ENCODE assay signal across 24 cellular contexts in the genomic region with DNA sequence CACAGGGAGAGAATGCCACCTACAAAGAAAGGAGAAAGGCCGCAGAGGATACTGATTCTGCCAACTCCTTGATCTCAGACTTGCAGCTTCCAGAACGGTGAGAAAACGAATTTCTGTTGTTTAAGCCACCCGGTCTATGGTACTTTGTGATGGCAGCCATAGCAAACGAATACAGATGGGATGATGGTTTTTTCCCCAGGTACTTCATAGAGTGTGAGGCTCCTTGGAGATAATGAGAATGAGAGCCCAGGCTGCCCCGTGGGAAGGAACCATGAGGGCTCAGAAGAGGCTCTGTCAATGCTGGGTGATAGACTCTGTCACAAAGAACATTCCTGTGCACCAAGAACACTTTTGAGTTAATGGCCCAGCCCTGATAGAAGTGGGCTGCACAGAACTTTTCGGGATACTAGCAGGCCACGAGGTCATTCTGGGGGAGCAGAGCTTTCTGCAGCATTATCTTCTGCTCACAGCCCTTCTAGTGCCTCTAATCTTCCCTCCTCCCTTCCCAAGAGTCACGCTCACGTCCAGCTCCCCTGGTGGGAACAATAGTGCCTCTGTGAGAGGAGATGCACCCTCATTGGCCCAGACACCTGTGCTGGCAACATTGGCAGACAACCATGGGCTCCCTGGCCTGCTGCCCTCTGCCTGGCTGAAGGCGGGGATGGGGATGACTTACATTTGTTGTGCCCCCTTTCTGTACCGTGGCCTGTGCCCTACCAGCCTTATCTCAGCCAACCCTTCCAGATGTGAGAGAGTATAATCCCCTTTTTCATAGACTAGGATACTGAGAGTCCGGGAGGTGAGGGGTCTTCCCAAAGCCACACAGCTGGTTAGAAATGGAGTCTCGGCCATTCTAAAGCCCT. TPM values are rescaled to one million over a fixed set of nuclear protein-coding genes. Genes with fewer than 3 reads are reported as not detected.
DNase-seq lines count a peak whose midpoint lies in the region; ATAC-seq and TF ChIP-seq lines count a peak whose summit lies in the region.
"Had no signal": no experiment of that assay in that cellular context is flagged by ENCODE, and none has a peak within 500 bp of the region (broad histone marks: within the 10 kb centered on the region; RNA-seq: fewer than 3 reads in every experiment).

No MANE protein-coding gene starts in this region.

- no peak overlapping the region for H3K9ac ChIP-seq in mammary epithelial cell (ENCODE audit: insufficient read depth, low read length)

- H3K27me3 Mint-ChIP-seq in MCF 10A (ENCODE audit: insufficient read depth, unreplicated experiment) (no peaks in the 10 kb centered on the region), T-helper 17 cell (peaks cover 29% of the 10 kb centered on the region), neural crest cell (ENCODE audit: low read depth) (no peaks in the 10 kb centered on the region)

- DNase-seq in mammary epithelial cell (peak; percentile 12), MCF 10A (ENCODE audit: unreplicated experiment) (no peak), T-helper 17 cell (no peak), neural crest cell (ENCODE audit: low read depth, low spot score) (no peak), NCI-H2081 treated with DMSO at 0.1 percent for 48 hours (lab: John Stamatoyannopoulos, UW) (no peak), WERI-Rb-1 (no peak), DMS153 (lab: John Stamatoyannopoulos, UW) (no peak)
- DNase-seq: BE2C; Caco-2; CD4-positive, CD25-positive, alpha-beta regulatory T cell; IMR-90; Kasumi-1; MM.1S; NCI-H1092; NCI-H1436 treated with DMSO at 0.1 percent for 48 hours; NCI-H2029 treated with DMSO at 0.1 percent for 48 hours; NCI-H2171 treated with DMSO at 0.1 percent for 48 hours; NCI-H446; NCI-H526 treated with DMSO at 0.1 percent for 48 hours; NK-92 treated with Interleukin-12 subunit alpha and Interleukin-12 subunit beta, amount 100 ng/mL, for 24 hours; Right ventricle myocardium superior had no signal

- no peaks in the 10 kb centered on the region for H3K9me3 Mint-ChIP-seq in MCF 10A (ENCODE audit: unreplicated experiment)
- no peaks in the 10 kb centered on the region for H3K9me3 Mint-ChIP-seq in neural crest cell
- H3K9me3 Mint-ChIP-seq: CD4-positive, CD25-positive, alpha-beta regulatory T cell had no signal

- H3K27ac ChIP-seq in mammary epithelial cell (ENCODE audit: insufficient read depth, low read depth, low read length), result no peak overlapping the region
- H3K27ac ChIP-seq in WERI-Rb-1, result no peak overlapping the region
- H3K27ac ChIP-seq: SK-N-MC had no signal

- TF ChIP-seq CTCF in mammary epithelial cell (conservative IDR thresholded peaks at IDR 0.05 in 1 of 2, IDR thresholded peaks at IDR 0.05 in 1 of 2; ENCODE audit: extremely low read depth in 1 of 2, insufficient read depth in 1 of 2, low read depth in 1 of 2, low read length in 2 of 2) (no peak), MCF 10A (IDR thresholded peaks at IDR 0.05; ENCODE audit: unreplicated experiment) (no peak), neural crest cell (conservative IDR thresholded peaks at IDR 0.05) (no peak), WERI-Rb-1 (IDR thresholded peaks at IDR 0.05; ENCODE audit: low read depth, low read length) (no peak)

- H3K4me3 Mint-ChIP-seq in MCF 10A (ENCODE audit: unreplicated experiment) (no peak overlapping the region), T-helper 17 cell (no peak overlapping the region), neural crest cell (no peak overlapping the region)
- H3K4me3 Mint-ChIP-seq: CD4-positive, CD25-positive, alpha-beta regulatory T cell had no signal

- CTCF ChIA-PET in mammary epithelial cell (lab: Charles Lee; ENCODE audit: low non-redundant PET), result no interaction called here
- CTCF ChIA-PET in MCF 10A (lab: Yijun Ruan, JAX), result interaction anchor here (0.7 to 1.2 kb wide), 2 partner anchors 20 to 382 kb away, joined by 3 to 4 read pairs; no protein-coding TSS in a partner anchor

- no peak for ATAC-seq in T-helper 17 cell

- no peaks in the 10 kb centered on the region for H4K20me1 ChIP-seq in mammary epithelial cell (ENCODE audit: insufficient read depth, low read length)

- no peaks in the 10 kb centered on the region for H3K79me2 ChIP-seq in mammary epithelial cell (ENCODE audit: insufficient read depth, low read length)

- H3K36me3 Mint-ChIP-seq in MCF 10A (ENCODE audit: insufficient read depth, unreplicated experiment), result no peaks in the 10 kb centered on the region
- H3K36me3 Mint-ChIP-seq in T-helper 17 cell (ENCODE audit: low read depth), result peaks cover 2% of the 10 kb centered on the region
- H3K36me3 Mint-ChIP-seq in neural crest cell (ENCODE audit: low read depth), result no peaks in the 10 kb centered on the region
- H3K36me3 Mint-ChIP-seq: CD4-positive, CD25-positive, alpha-beta regulatory T cell had no signal

- WGBS in mammary epithelial cell (ENCODE audit: low coverage, missing lambda C conversion rate), result 48% methylated on average over 13 of the region's 14 CpGs

- H3K27ac Mint-ChIP-seq in MCF 10A (ENCODE audit: low read depth, unreplicated experiment) (no peak overlapping the region), T-helper 17 cell (peak overlapping the region; percentile 21), neural crest cell (ENCODE audit: unreplicated experiment) (peak overlapping the region; percentile 40)
- H3K27ac Mint-ChIP-seq: CD4-positive, CD25-positive, alpha-beta regulatory T cell had no signal

- no peaks in the 10 kb centered on the region for H3K27me3 ChIP-seq in mammary epithelial cell (ENCODE audit: insufficient read depth, low read length)
- no peaks in the 10 kb centered on the region for H3K27me3 ChIP-seq in WERI-Rb-1 (ENCODE audit: insufficient read depth, low read depth, severe bottlenecking)
- H3K27me3 ChIP-seq: BE2C had no signal

- no peak overlapping the region for H3K4me3 ChIP-seq in mammary epithelial cell (replicated peaks in 1 of 3; ENCODE audit: insufficient read depth in 1 of 3, low read depth in 2 of 3, low read length in 3 of 3)
- H3K4me3 ChIP-seq in WERI-Rb-1 (ENCODE audit: low read depth, low read length), result no peak overlapping the region
- H3K4me3 ChIP-seq: SK-N-MC had no signal

- H3K4me1 ChIP-seq in mammary epithelial cell (ENCODE audit: insufficient read depth, low read length), result no peaks in the 10 kb centered on the region
- H3K4me1 ChIP-seq: BE2C, Caco-2 had no signal

- POLR2A ChIA-PET in MCF 10A (lab: Yijun Ruan, JAX), result no interaction called here

- H3K9me3 ChIP-seq in mammary epithelial cell (replicated peaks; ENCODE audit: insufficient read depth, low read length), result no peaks in the 10 kb centered on the region
- H3K9me3 ChIP-seq in T-helper 17 cell (ENCODE audit: control insufficient read depth, low read length, poor library complexity, severe bottlenecking), result no peaks in the 10 kb centered on the region
- H3K9me3 ChIP-seq in WERI-Rb-1 (ENCODE audit: severe bottlenecking), result no peaks in the 10 kb centered on the region
- H3K9me3 ChIP-seq: BE2C, Caco-2 had no signal

- dilution Hi-C loops in mammary epithelial cell (cut with HindIII; ENCODE audit: low sequenced_read_pairs), result loop anchor here (5.0 kb wide), 1 partner anchor 91 kb away; no protein-coding TSS in a partner anchor

- H3K36me3 ChIP-seq in mammary epithelial cell (ENCODE audit: insufficient read depth, low read length), result no peaks in the 10 kb centered on the region
- H3K36me3 ChIP-seq in WERI-Rb-1, result no peaks in the 10 kb centered on the region
- H3K36me3 ChIP-seq: BE2C had no signal

- no TSS peak for BruUV-seq in mammary epithelial cell (replicated peaks; lab: Mats Ljungman, UMichigan)
- no TSS peak for BruUV-seq in MCF 10A (replicated peaks; lab: Mats Ljungman, UMichigan)

- in situ Hi-C loops in mammary epithelial cell (cut with MboI; ENCODE audit: low sequenced_read_pairs in 2 of 2), result no loop called here

- H3K4me2 ChIP-seq in mammary epithelial cell (ENCODE audit: insufficient read depth, low read depth, low read length), result no peak overlapping the region

- no peak overlapping the region for H2AFZ ChIP-seq in mammary epithelial cell (ENCODE audit: low read depth, low read length)

- intact Hi-C loops in mammary epithelial cell (cut with micrococcal nuclease) (no loop called here), MCF 10A (cut with micrococcal nuclease) (no loop called here)

- peaks cover 5% of the 10 kb centered on the region for H3K4me1 Mint-ChIP-seq in MCF 10A (ENCODE audit: insufficient read depth, unreplicated experiment)
- H3K4me1 Mint-ChIP-seq in T-helper 17 cell, result no peaks in the 10 kb centered on the region
- H3K4me1 Mint-ChIP-seq in neural crest cell, result peaks cover 31% of the 10 kb centered on the region
- H3K4me1 Mint-ChIP-seq: CD4-positive, CD25-positive, alpha-beta regulatory T cell had no signal

RNA-seq across cellular contexts. Expression of a gene that starts 5.2 kb away (rescaled TPM):
- total RNA-seq in mammary epithelial cell (under 1 TPM in 1 of 2 donors, not detected in 1; 0.17 TPM), MCF 10A (2022) (not detected in 2 replicates), T-helper 17 cell (not detected), neural crest cell (5.7 and 6.3 TPM in 2 replicates)
- polyA plus RNA-seq in mammary epithelial cell, result 0.23 TPM
- not detected for polyA minus RNA-seq in mammary epithelial cell
- total RNA-seq: Caco-2; CD4-positive, CD25-positive, alpha-beta regulatory T cell; HT-29; IMR-90; OCI-LY7; Right ventricle myocardium superior had no signal
- polyA plus RNA-seq: CD4-positive, CD25-positive, alpha-beta regulatory T cell; IMR-90 had no signal

RNA-seq across cellular contexts. Expression of a gene that starts 17.2 kb away (rescaled TPM):
- total RNA-seq in mammary epithelial cell (10 to 100 TPM; 17.3 to 65.8 TPM), MCF 10A (2022) (24.0 and 34.0 TPM in 2 replicates), T-helper 17 cell (10 to 100 TPM; 12.5 to 15.2 TPM), neural crest cell (164 and 172 TPM in 2 replicates)
- 34.4 TPM for polyA plus RNA-seq in mammary epithelial cell
- 43.7 TPM for polyA minus RNA-seq in mammary epithelial cell
